In genomic region chr7:83872501-83872900, GRCh38 we compare ENCODE assay signal across 25 cellular contexts.
"Had no signal": no experiment of that assay in that cellular context is flagged by ENCODE, and none has a peak within 500 bp of the region (broad histone marks: within the 10 kb centered on the region; RNA-seq: fewer than 3 reads in every experiment).

No MANE protein-coding gene starts in this region.

- H3K4me3 Mint-ChIP-seq: activated CD8-positive, alpha-beta T cell treated with anti-CD3 and anti-CD28 coated beads for 36 hours; activated T-cell treated with anti-CD3 and anti-CD28 coated beads, Interleukin-2, amount 50 U/mL, for 72 hours; T-helper 1 cell treated with Interleukin-12 subunit alpha and Interleukin-12 subunit beta and Interleukin-4 antibody, amounts not matched to agents 30 μg/mL and 1 μg/mL, for 36 hours had no signal

- DNase-seq: activated CD4-positive, alpha-beta T cell treated with anti-CD3 and anti-CD28 coated beads for 4 hours; activated CD8-positive, alpha-beta memory T cell treated with anti-CD3 and anti-CD28 coated beads, Interleukin-2, amount 50 U/mL, for 4 hours; activated CD8-positive, alpha-beta T cell treated with anti-CD3 and anti-CD28 coated beads for 36 hours; activated naive CD4-positive, alpha-beta T cell treated with anti-CD3 and anti-CD28 coated beads, Interleukin-2, amount 50 U/mL, for 16 hours; activated T-cell treated with anti-CD3 and anti-CD28 coated beads, Interleukin-2, amount 50 U/mL, for 72 hours; aorta; central memory CD4-positive, alpha-beta T cell; cortex of kidney; Kasumi-1; NCI-H1048; NCI-H1436 treated with DMSO at 0.1 percent for 48 hours; NCI-H1930; NCI-H510A treated with DMSO at 0.1 percent for 48 hours; NCI-H774; NK-92 treated with Interleukin-12 subunit alpha and Interleukin-12 subunit beta, amount 100 ng/mL, for 24 hours; Peyer's patch; Right ventricle myocardium superior; SW 1271 had no signal

- ATAC-seq: activated CD4-positive, CD25-positive, alpha-beta regulatory T cell treated with anti-CD3 and anti-CD28 coated beads, Interleukin-2, amount 50 U/mL, for 24 hours; activated CD8-positive, alpha-beta T cell treated with anti-CD3 and anti-CD28 coated beads for 36 hours; activated T-cell treated with anti-CD3 and anti-CD28 coated beads, Interleukin-2, amount 50 U/mL, for 72 hours; SK-N-SH treated with all-trans-retinoic acid at 6 μM for 48 hours had no signal

- H3K9me3 Mint-ChIP-seq: activated CD8-positive, alpha-beta T cell treated with anti-CD3 and anti-CD28 coated beads for 36 hours; activated T-helper 2 cell treated with anti-CD3 and anti-CD28 coated beads, Interferon-gamma antibody, Interleukin-2, Interleukin-4, amounts not matched to agents 10 μg/mL and 5 μg/mL and 100 μg/mL, durations not matched to agents 14 hours and 24 hours and 36 hours; T-helper 1 cell treated with Interleukin-12 subunit alpha and Interleukin-12 subunit beta and Interleukin-4 antibody, amounts not matched to agents 30 μg/mL and 1 μg/mL, for 36 hours had no signal

- H3K27ac Mint-ChIP-seq: activated CD8-positive, alpha-beta T cell treated with anti-CD3 and anti-CD28 coated beads for 36 hours; activated T-cell treated with anti-CD3 and anti-CD28 coated beads, Interleukin-2, amount 50 U/mL, for 72 hours; activated T-helper 2 cell treated with anti-CD3 and anti-CD28 coated beads, Interferon-gamma antibody, Interleukin-2, Interleukin-4, amounts not matched to agents 10 μg/mL and 5 μg/mL and 100 μg/mL, durations not matched to agents 14 hours and 24 hours and 36 hours; T-helper 1 cell treated with Interleukin-12 subunit alpha and Interleukin-12 subunit beta and Interleukin-4 antibody, amounts not matched to agents 30 μg/mL and 1 μg/mL, for 36 hours had no signal

- H3K27ac ChIP-seq: breast epithelium, Peyer's patch, RWPE1, SJSA1 had no signal

- H3K27me3 Mint-ChIP-seq: activated CD8-positive, alpha-beta T cell treated with anti-CD3 and anti-CD28 coated beads for 36 hours had no signal
